Comparison of ENCODE assay signal across 1 cellular context in genomic region chr3:15861163-15861562, GRCh38.
TF ChIP-seq lines count a peak whose summit lies in the region.

No MANE protein-coding gene starts in this region.

TF ChIP-seq in GM23338, 12 proteins besides CTCF, POLR2A, EP300 and RAD21 (continued from another document):
- TF ChIP-seq ZNF462 (CRISPR knock-in tag; IDR thresholded peaks at IDR 0.05) (no peak), EZH2phosphoT487 (IDR thresholded peaks at IDR 0.05; ENCODE audit: unreplicated experiment) (no peak)
